ENCODE assay signal across 8 cellular contexts in the genomic region with DNA sequence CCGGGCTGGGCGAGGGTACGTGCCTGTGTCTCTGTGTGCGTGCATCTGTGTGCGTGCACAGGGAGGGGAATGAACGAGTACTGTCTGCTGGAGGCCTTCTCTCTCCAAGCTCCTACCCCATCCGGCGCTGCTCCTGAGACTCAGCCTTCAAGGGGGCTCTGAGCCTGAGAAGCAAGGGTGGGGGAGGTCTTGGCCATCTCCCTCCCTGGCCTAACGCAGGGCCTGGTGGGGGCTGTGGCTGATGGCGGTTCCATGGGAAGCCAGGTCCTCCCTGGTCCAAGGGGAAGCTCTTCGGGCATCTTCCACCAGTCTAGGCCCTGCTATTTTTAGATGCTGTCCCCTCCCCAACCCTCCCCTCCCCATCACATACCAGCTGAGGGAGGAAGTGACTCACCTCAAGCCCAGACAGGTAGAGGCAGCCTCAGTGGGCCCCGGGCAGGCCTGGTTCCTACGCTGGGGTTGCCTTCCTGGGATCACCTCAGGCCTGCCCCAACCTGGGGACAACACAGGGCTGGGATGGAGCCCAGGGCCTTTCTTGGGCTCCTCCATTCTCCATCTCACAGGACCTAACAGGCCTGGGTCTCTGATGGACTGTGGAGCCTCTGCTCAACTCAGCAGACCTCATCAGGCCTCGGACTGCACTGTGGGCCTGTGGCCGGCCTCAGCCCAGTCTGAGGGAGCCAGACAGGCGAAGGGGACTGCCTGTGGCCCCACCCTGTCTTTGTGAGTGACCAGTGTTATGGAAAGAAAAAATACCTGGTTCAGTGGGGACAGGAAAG. TPM values are rescaled to one million over a fixed set of nuclear protein-coding genes. Genes with fewer than 3 reads are reported as not detected.
DNase-seq lines count a peak whose midpoint lies in the region; ATAC-seq, FAIRE-seq and TF ChIP-seq lines count a peak whose summit lies in the region.

No MANE protein-coding gene starts in this region.

- H3K4me3 Mint-ChIP-seq in CD4-positive, alpha-beta T cell, result peak overlapping the region; percentile 55
- peak overlapping the region; percentile 42 for H3K4me3 Mint-ChIP-seq in activated naive CD4-positive, alpha-beta T cell treated with anti-CD3 and anti-CD28 coated beads, Interleukin-2, amount 10 ng/mL, durations not matched to agents 7 days and 5 days
- peak overlapping the region in 8 of 10 donors; percentile 46 to 74 (median 63) for H3K4me3 Mint-ChIP-seq in naive thymus-derived CD8-positive, alpha-beta T cell

- H3K27ac Mint-ChIP-seq in CD4-positive, alpha-beta T cell, result peak overlapping the region; percentile 91
- peak overlapping the region; percentile 99 for H3K27ac Mint-ChIP-seq in activated naive CD4-positive, alpha-beta T cell treated with anti-CD3 and anti-CD28 coated beads, Interleukin-2, amount 10 ng/mL, durations not matched to agents 7 days and 5 days
- peak overlapping the region; percentile 87 to 98 (median 94) for H3K27ac Mint-ChIP-seq in naive thymus-derived CD8-positive, alpha-beta T cell

- peaks cover 5% of the 10 kb centered on the region for H3K36me3 Mint-ChIP-seq in CD4-positive, alpha-beta T cell (ENCODE audit: low read depth)
- peaks cover 11% of the 10 kb centered on the region for H3K36me3 Mint-ChIP-seq in activated naive CD4-positive, alpha-beta T cell treated with anti-CD3 and anti-CD28 coated beads, Interleukin-2, amount 10 ng/mL, durations not matched to agents 7 days and 5 days
- H3K36me3 Mint-ChIP-seq in naive thymus-derived CD8-positive, alpha-beta T cell, result peaks cover 0 to 4% (median 0%) of the 10 kb centered on the region in 3 donors

- H3K27me3 ChIP-seq in CD4-positive, alpha-beta T cell (ENCODE audit: control insufficient read depth, insufficient read depth, low read length), result no peaks in the 10 kb centered on the region
- H3K27me3 ChIP-seq in RWPE2 (ENCODE audit: insufficient read depth, poor library complexity, severe bottlenecking), result no peaks in the 10 kb centered on the region

- H3K9me3 ChIP-seq in CD4-positive, alpha-beta T cell (ENCODE audit: control insufficient read depth, low read length), result no peaks in the 10 kb centered on the region
- H3K9me3 ChIP-seq in RWPE2 (ENCODE audit: severe bottlenecking), result no peaks in the 10 kb centered on the region

- H3K27me3 Mint-ChIP-seq in CD4-positive, alpha-beta T cell, result no peaks in the 10 kb centered on the region
- H3K27me3 Mint-ChIP-seq in activated naive CD4-positive, alpha-beta T cell treated with anti-CD3 and anti-CD28 coated beads, Interleukin-2, amount 10 ng/mL, durations not matched to agents 7 days and 5 days, result no peaks in the 10 kb centered on the region
- no peaks in the 10 kb centered on the region for H3K27me3 Mint-ChIP-seq in naive thymus-derived CD8-positive, alpha-beta T cell

- peak overlapping the region; percentile 95 for H3K27ac ChIP-seq in CD4-positive, alpha-beta T cell (ENCODE audit: low read depth, low read length)
- H3K27ac ChIP-seq in RWPE2 (ENCODE audit: poor library complexity, severe bottlenecking), result peak overlapping the region; percentile 99

- no peak for TF ChIP-seq CTCF in CD4-positive, alpha-beta T cell (IDR thresholded peaks at IDR 0.05)
- TF ChIP-seq CTCF in RWPE2 (IDR thresholded peaks at IDR 0.05; ENCODE audit: poor library complexity, severe bottlenecking) (no peak), D721Med (IDR thresholded peaks at IDR 0.05; ENCODE audit: insufficient read depth, missing control alignments) (no peak)

- FAIRE-seq in D721Med (lab: Jason Lieb, UNC), result no peak

- intact Hi-C loops in CD4-positive, alpha-beta T cell (cut with DNase I, micrococcal nuclease), result no loop called here

- CTCF ChIA-PET in CD4-positive, alpha-beta T cell (lab: Charles Lee), result interaction anchor here (0.7 to 1.7 kb wide), 4 partner anchors 15 to 83 kb away, joined by 3 to 8 read pairs (median 3); a partner anchor contains a TSS
- CTCF ChIA-PET in activated naive CD4-positive, alpha-beta T cell treated with anti-CD3 and anti-CD28 coated beads, Interleukin-2, amount 10 ng/mL, durations not matched to agents 7 days and 5 days (lab: Charles Lee), result interaction anchor here (0.9 to 4.4 kb wide), 9 partner anchors 12 to 189 kb away, joined by 3 to 28 read pairs (median 4); a partner anchor contains a TSS

- H3K4me1 Mint-ChIP-seq in CD4-positive, alpha-beta T cell (ENCODE audit: low read depth), result peaks cover 77% of the 10 kb centered on the region
- H3K4me1 Mint-ChIP-seq in activated naive CD4-positive, alpha-beta T cell treated with anti-CD3 and anti-CD28 coated beads, Interleukin-2, amount 10 ng/mL, durations not matched to agents 7 days and 5 days, result peaks cover 84% of the 10 kb centered on the region
- H3K4me1 Mint-ChIP-seq in naive thymus-derived CD8-positive, alpha-beta T cell, result peaks cover 38 to 82% (median 77%) of the 10 kb centered on the region in 4 donors

- POLR2A ChIA-PET in CD4-positive, alpha-beta T cell (lab: Charles Lee), result interaction anchor here (1.1 to 8.5 kb wide), 9 partner anchors 9 to 75 kb away, joined by 3 to 93 read pairs (median 7); a partner anchor contains a TSS
- POLR2A ChIA-PET in naive thymus-derived CD8-positive, alpha-beta T cell (lab: Charles Lee), result interaction anchor here (0.7 to 14.0 kb wide), 15 partner anchors 9 to 264 kb away, joined by 3 to 292 read pairs (median 8); a partner anchor contains a TSS

- ATAC-seq in CD4-positive, alpha-beta T cell (ENCODE audit: poor library complexity), result peak; percentile 25
- ATAC-seq in RWPE2 (ENCODE audit: low read depth), result peak; percentile 49
- peak; percentile 12 to 28 for ATAC-seq in naive thymus-derived CD8-positive, alpha-beta T cell

- DNase-seq in CD4-positive, alpha-beta T cell, result peak in 7 of 10 experiments; percentile 46 to 67 (median 63)
- DNase-seq in RWPE2 (ENCODE audit: low spot score), result peak; percentile 95
- peak; percentile 69 for DNase-seq in activated naive CD4-positive, alpha-beta T cell treated with anti-CD3 and anti-CD28 coated beads, Interleukin-2, amount 10 ng/mL, durations not matched to agents 7 days and 5 days
- peak in 3 of 10 donors; percentile 47 to 83 (median 59) for DNase-seq in naive thymus-derived CD8-positive, alpha-beta T cell
- DNase-seq in putamen (ENCODE audit: low spot score), result no peak
- DNase-seq in DMS79 treated with DMSO at 0.1 percent for 48 hours (lab: John Stamatoyannopoulos, UW), result no peak
- no peak for DNase-seq in D721Med (ENCODE audit: insufficient read length, low spot score)
- DNase-seq in AG08395 (ENCODE audit: low spot score), result no peak

- peaks cover 57% of the 10 kb centered on the region for H3K4me1 ChIP-seq in RWPE2 (ENCODE audit: insufficient read depth, poor library complexity, severe bottlenecking)

- no peak overlapping the region for H3K4me3 ChIP-seq in RWPE2 (ENCODE audit: severe bottlenecking)

- H3K36me3 ChIP-seq in RWPE2 (ENCODE audit: low read depth), result no peaks in the 10 kb centered on the region

- no peaks in the 10 kb centered on the region for H3K9me3 Mint-ChIP-seq in CD4-positive, alpha-beta T cell
- peaks cover 8% of the 10 kb centered on the region for H3K9me3 Mint-ChIP-seq in activated naive CD4-positive, alpha-beta T cell treated with anti-CD3 and anti-CD28 coated beads, Interleukin-2, amount 10 ng/mL, durations not matched to agents 7 days and 5 days
- no peaks in the 10 kb centered on the region for H3K9me3 Mint-ChIP-seq in naive thymus-derived CD8-positive, alpha-beta T cell

RNA-seq across cellular contexts. Expression of a gene that starts 32.2 kb away (rescaled TPM):
- 10 to 100 TPM; 25.2 to 27.0 TPM for total RNA-seq in CD4-positive, alpha-beta T cell
- total RNA-seq in naive thymus-derived CD8-positive, alpha-beta T cell, result 10 to 100 TPM; 25.5 to 27.9 TPM
- polyA plus RNA-seq in naive thymus-derived CD8-positive, alpha-beta T cell, result 10 to 100 TPM; 13.1 to 25.0 (median 16.6) TPM

RNA-seq across cellular contexts. Expression of a gene that starts 48.7 kb away (rescaled TPM):
- 100 to 1,000 TPM; 427 to 436 TPM for total RNA-seq in CD4-positive, alpha-beta T cell
- 10 to 100 TPM; 23.8 to 29.6 TPM for total RNA-seq in naive thymus-derived CD8-positive, alpha-beta T cell
- 100 to 1,000 TPM in 2 of 3 donors, 10 to 100 TPM in 1; 68.0 to 190 (median 189) TPM for polyA plus RNA-seq in naive thymus-derived CD8-positive, alpha-beta T cell

Comparison
In these comparisons a context has a peak if more than half of its experiments do, and no peak if none do; other contexts are left out.
1. DNase-seq: peak in CD4-positive, alpha-beta T cell (7 of 10), RWPE2 (single experiment) and activated naive CD4-positive, alpha-beta T cell treated with anti-CD3 and anti-CD28 coated beads, Interleukin-2, amount 10 ng/mL, durations not matched to agents 7 days and 5 days (single experiment); none in putamen (single experiment), DMS79 treated with DMSO at 0.1 percent for 48 hours (single experiment), D721Med (single experiment) and AG08395 (single experiment).
2. RNA of a gene that starts 48.7 kb away (total RNA-seq): 427 to 436 TPM in CD4-positive, alpha-beta T cell; 23.8 to 29.6 TPM in naive thymus-derived CD8-positive, alpha-beta T cell; every median in the first group is over 10 times any median in the second.
3. Peak in every context shown above with its lines, with median percentiles within 50 percentile points of each other: ATAC-seq, H3K27ac Mint-ChIP-seq and H3K4me3 Mint-ChIP-seq.